Comparison of ENCODE assay signal across 12 cellular contexts in genomic region chr1:100035214-100035613, GRCh38.
DNase-seq lines count a peak whose midpoint lies in the region; ATAC-seq and TF ChIP-seq lines count a peak whose summit lies in the region.
"Had no signal": no experiment of that assay in that cellular context is flagged by ENCODE, and none has a peak within 500 bp of the region (broad histone marks: within the 10 kb centered on the region; RNA-seq: fewer than 3 reads in every experiment).

No MANE protein-coding gene starts in this region.

- TF ChIP-seq CTCF in VCaP (conservative IDR thresholded peaks at IDR 0.05) (no peak), hepatocyte (IDR thresholded peaks at IDR 0.05; ENCODE audit: poor library complexity) (no peak), transverse colon (IDR thresholded peaks at IDR 0.05) (no peak)

- intact Hi-C loops in transverse colon (cut with DNase I; ENCODE audit: low total_unique reads) = loop anchor here (10.0 kb wide), 1 partner anchor 320 kb away; the partner anchor contains the start of gene CDC14A

- H3K9me3 ChIP-seq in hepatocyte (ENCODE audit: low read depth) (no peaks in the 10 kb centered on the region), transverse colon (no peaks in the 10 kb centered on the region)
- H3K9me3 ChIP-seq: SJCRH30, thyroid gland had no signal

- TF ChIP-seq EP300 in transverse colon (IDR thresholded peaks at IDR 0.05; ENCODE audit: low read depth) = no peak

- no peak for ATAC-seq in activated CD8-positive, alpha-beta memory T cell treated with anti-CD3 and anti-CD28 coated beads, Interleukin-2, amount 10 ng/mL, durations not matched to agents 7 days and 5 days

- H3K4me3 ChIP-seq in hepatocyte = no peak overlapping the region
- no peak overlapping the region for H3K4me3 ChIP-seq in transverse colon
- H3K4me3 ChIP-seq: SJCRH30, thyroid gland had no signal

- H3K27me3 ChIP-seq in hepatocyte = no peaks in the 10 kb centered on the region
- H3K27me3 ChIP-seq in transverse colon = no peaks in the 10 kb centered on the region
- H3K27me3 ChIP-seq: SJCRH30, thyroid gland had no signal

- no peaks in the 10 kb centered on the region for H3K9me2 ChIP-seq in hepatocyte (replicated peaks; ENCODE audit: insufficient read depth)

- H3K4me2 ChIP-seq in hepatocyte = peak overlapping the region; percentile 82

- H3K4me1 ChIP-seq in hepatocyte (ENCODE audit: insufficient read depth) = no peaks in the 10 kb centered on the region
- peaks cover 5 to 28% (median 15%) of the 10 kb centered on the region in 4 donors for H3K4me1 ChIP-seq in transverse colon

- 84% methylated on average over 1 of the region's 1 CpG for WGBS in hepatocyte (ENCODE audit: low lambda C conversion rate, missing lambda C conversion rate)
- WGBS in transverse colon (ENCODE audit: low coverage in 1 of 2), 2 donors = 77 to 97% methylated on average over 1 of the region's 1 CpG

- H3K36me3 ChIP-seq in hepatocyte (replicated peaks; ENCODE audit: insufficient read depth, low read depth) (no peaks in the 10 kb centered on the region), transverse colon (no peaks in the 10 kb centered on the region)
- H3K36me3 ChIP-seq: SJCRH30, thyroid gland had no signal

- H3K79me2 ChIP-seq in hepatocyte = peaks cover 39% of the 10 kb centered on the region

- no peak for TF ChIP-seq POLR2A in transverse colon (IDR thresholded peaks at IDR 0.05)

- peak overlapping the region; percentile 0 for H3K4me3 Mint-ChIP-seq in activated CD8-positive, alpha-beta memory T cell treated with anti-CD3 and anti-CD28 coated beads, Interleukin-2, amount 10 ng/mL, durations not matched to agents 7 days and 5 days

- H3K4me1 Mint-ChIP-seq in activated CD8-positive, alpha-beta memory T cell treated with anti-CD3 and anti-CD28 coated beads, Interleukin-2, amount 10 ng/mL, durations not matched to agents 7 days and 5 days = peaks cover 27% of the 10 kb centered on the region

- H3K27ac ChIP-seq in VCaP (peak overlapping the region; percentile 40), hepatocyte (no peak overlapping the region), transverse colon (no peak overlapping the region)
- H3K27ac ChIP-seq: SJCRH30, thyroid gland had no signal

- peaks cover under 1% of the 10 kb centered on the region for H4K20me1 ChIP-seq in hepatocyte (ENCODE audit: insufficient read depth, poor library complexity, severe bottlenecking)

- H3K27me3 Mint-ChIP-seq in activated CD8-positive, alpha-beta memory T cell treated with anti-CD3 and anti-CD28 coated beads, Interleukin-2, amount 10 ng/mL, durations not matched to agents 7 days and 5 days = no peaks in the 10 kb centered on the region

- in situ Hi-C loops in transverse colon (cut with MboI; ENCODE audit: low pct_ligation_motif_present in 1 of 4, low pct_unique_long_range_greater_than_20kb in 1 of 4, low sequenced_read_pairs in 3 of 4) = no loop called here

- H2AFZ ChIP-seq in hepatocyte = no peak overlapping the region

- CTCF ChIA-PET in activated CD8-positive, alpha-beta memory T cell treated with anti-CD3 and anti-CD28 coated beads, Interleukin-2, amount 10 ng/mL, durations not matched to agents 7 days and 5 days (lab: Charles Lee) = interaction anchor here (0.8 kb wide), 1 partner anchor 62 kb away, joined by 3 read pairs; no protein-coding TSS in a partner anchor

- H3K9me3 Mint-ChIP-seq in activated CD8-positive, alpha-beta memory T cell treated with anti-CD3 and anti-CD28 coated beads, Interleukin-2, amount 10 ng/mL, durations not matched to agents 7 days and 5 days (ENCODE audit: low read depth) = no peaks in the 10 kb centered on the region

- no peak for DNase-seq in activated CD8-positive, alpha-beta memory T cell treated with anti-CD3 and anti-CD28 coated beads, Interleukin-2, amount 10 ng/mL, durations not matched to agents 7 days and 5 days
- no peak for DNase-seq in activated CD8-positive, alpha-beta memory T cell treated with anti-CD3 and anti-CD28 coated beads, Interleukin-2, amount 50 U/mL, for 4 hours
- DNase-seq in hepatocyte (ENCODE audit: low spot score) = no peak
- DNase-seq in putamen (ENCODE audit: low spot score) = peak; percentile 54
- no peak for DNase-seq in transverse colon
- DNase-seq in NCI-H1048 (lab: John Stamatoyannopoulos, UW) = no peak
- DNase-seq in NCI-H510A (lab: John Stamatoyannopoulos, UW) = no peak
- DNase-seq: activated naive CD4-positive, alpha-beta T cell; retina; thyroid gland had no signal

- H3K27ac Mint-ChIP-seq in activated CD8-positive, alpha-beta memory T cell treated with anti-CD3 and anti-CD28 coated beads, Interleukin-2, amount 10 ng/mL, durations not matched to agents 7 days and 5 days = no peak overlapping the region

- peaks cover 27% of the 10 kb centered on the region for H3K36me3 Mint-ChIP-seq in activated CD8-positive, alpha-beta memory T cell treated with anti-CD3 and anti-CD28 coated beads, Interleukin-2, amount 10 ng/mL, durations not matched to agents 7 days and 5 days
